ENCODE assay signal across 12 cellular contexts in the genomic region with DNA sequence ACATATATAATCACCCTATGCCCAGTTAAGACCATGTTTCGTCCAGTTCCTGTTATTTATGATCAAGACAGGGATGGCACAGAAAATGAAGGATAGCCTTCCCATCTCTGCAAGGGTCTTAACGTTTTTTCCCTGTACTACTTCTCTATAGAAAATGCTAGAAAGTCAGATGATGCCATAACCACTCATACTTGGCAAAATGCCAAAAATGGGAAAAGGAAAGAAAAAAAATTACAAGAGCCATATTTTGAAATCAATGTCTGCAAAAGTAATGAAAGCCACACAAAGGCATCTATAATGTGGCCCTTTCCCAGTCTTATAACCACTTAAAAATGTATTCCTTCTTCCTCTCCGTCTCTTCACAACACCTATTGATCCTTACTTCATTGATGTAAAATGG. TPM values are rescaled to one million over a fixed set of nuclear protein-coding genes. Genes with fewer than 3 reads are reported as not detected.
DNase-seq lines count a peak whose midpoint lies in the region; ATAC-seq and TF ChIP-seq lines count a peak whose summit lies in the region.
"Had no signal": no experiment of that assay in that cellular context is flagged by ENCODE, and none has a peak within 500 bp of the region (broad histone marks: within the 10 kb centered on the region; RNA-seq: fewer than 3 reads in every experiment).

No MANE protein-coding gene starts in this region.

- POLR2A ChIA-PET in RWPE1 (lab: Yijun Ruan, JAX; ENCODE audit: low non-redundant PET), result no interaction called here

- peaks cover 27% of the 10 kb centered on the region for H3K4me1 Mint-ChIP-seq in activated T-cell treated with anti-CD3 and anti-CD28 coated beads, Interleukin-2, amount 50 U/mL, for 4 hours (ENCODE audit: low read depth)
- H3K4me1 Mint-ChIP-seq in stimulated activated naive B cell treated with anti-CD40 and anti-IgM and Interleukin-4, amounts not matched to agents 10 μg/mL and 1 μg/mL and 100 μg/mL, for 72 hours, result peaks cover 25 to 51% of the 10 kb centered on the region in 2 donors

- CTCF ChIA-PET in RWPE1 (lab: Yijun Ruan, JAX), result interaction anchor here (0.6 to 1.3 kb wide), 2 partner anchors 37 to 49 kb away, joined by 4 to 5 read pairs; no protein-coding TSS in a partner anchor

- DNase-seq in activated T-cell treated with anti-CD3 and anti-CD28 coated beads, Interleukin-2, amount 50 U/mL, for 4 hours, result no peak
- no peak for DNase-seq in activated T-cell treated with anti-CD3 and anti-CD28 coated beads, Interleukin-2, amount 50 U/mL, for 1 hour
- DNase-seq in RWPE1 (ENCODE audit: low spot score) (peak; percentile 33), dermis blood vessel endothelial cell (peak; percentile 56)
- DNase-seq in stimulated activated naive B cell treated with anti-CD40 and anti-IgM and Interleukin-4, amounts not matched to agents 10 μg/mL and 1 μg/mL and 100 μg/mL, for 72 hours, result no peak
- no peak for DNase-seq in activated effector memory CD4-positive, alpha-beta T cell treated with Interleukin-2 at 50 U/mL for 16 hours
- DNase-seq: activated gamma-delta T cell treated with Interleukin-2 at 50 U/mL for 16 hours, DMS153, esophagus squamous epithelium, SIG-M5 had no signal

- no peaks in the 10 kb centered on the region for H3K27me3 Mint-ChIP-seq in activated T-cell treated with anti-CD3 and anti-CD28 coated beads, Interleukin-2, amount 50 U/mL, for 4 hours (ENCODE audit: low read depth)
- H3K27me3 Mint-ChIP-seq in stimulated activated naive B cell treated with anti-CD40 and anti-IgM and Interleukin-4, amounts not matched to agents 10 μg/mL and 1 μg/mL and 100 μg/mL, for 72 hours, result no peaks in the 10 kb centered on the region

- peak overlapping the region; percentile 79 for H3K27ac Mint-ChIP-seq in stimulated activated naive B cell treated with anti-CD40 and anti-IgM and Interleukin-4, amounts not matched to agents 10 μg/mL and 1 μg/mL and 100 μg/mL, for 72 hours

- H3K36me3 Mint-ChIP-seq in activated T-cell treated with anti-CD3 and anti-CD28 coated beads, Interleukin-2, amount 50 U/mL, for 4 hours (ENCODE audit: insufficient read depth), result peaks cover under 1% of the 10 kb centered on the region
- H3K36me3 Mint-ChIP-seq in stimulated activated naive B cell treated with anti-CD40 and anti-IgM and Interleukin-4, amounts not matched to agents 10 μg/mL and 1 μg/mL and 100 μg/mL, for 72 hours, result peaks cover 8 to 9% of the 10 kb centered on the region in 2 donors

- no peak for ATAC-seq in activated T-cell treated with anti-CD3 and anti-CD28 coated beads, Interleukin-2, amount 50 U/mL, for 4 hours
- ATAC-seq in stimulated activated naive B cell treated with anti-CD40 and anti-IgM and Interleukin-4, amounts not matched to agents 10 μg/mL and 1 μg/mL and 100 μg/mL, for 72 hours (replicated peaks), result no peak
- ATAC-seq in GM21360 (IDR thresholded peaks at IDR 0.05; ENCODE audit: unreplicated experiment) (no peak), GM18517 (IDR thresholded peaks at IDR 0.05; ENCODE audit: unreplicated experiment) (no peak)

- H3K27ac ChIP-seq in RWPE1, result peak overlapping the region; percentile 97

- H3K9me3 Mint-ChIP-seq in activated T-cell treated with anti-CD3 and anti-CD28 coated beads, Interleukin-2, amount 50 U/mL, for 4 hours, result no peaks in the 10 kb centered on the region
- no peaks in the 10 kb centered on the region for H3K9me3 Mint-ChIP-seq in stimulated activated naive B cell treated with anti-CD40 and anti-IgM and Interleukin-4, amounts not matched to agents 10 μg/mL and 1 μg/mL and 100 μg/mL, for 72 hours

- TF ChIP-seq CTCF in RWPE1 (conservative IDR thresholded peaks at IDR 0.05; ENCODE audit: low read depth), result no peak

- peak overlapping the region; percentile 85 for H3K4me3 Mint-ChIP-seq in activated T-cell treated with anti-CD3 and anti-CD28 coated beads, Interleukin-2, amount 50 U/mL, for 4 hours
- H3K4me3 Mint-ChIP-seq in stimulated activated naive B cell treated with anti-CD40 and anti-IgM and Interleukin-4, amounts not matched to agents 10 μg/mL and 1 μg/mL and 100 μg/mL, for 72 hours, result peak overlapping the region in 1 of 2 donors; percentile 36

RNA-seq across cellular contexts. Expression of gene MYL6B, which starts 1.8 kb away (rescaled TPM):
- total RNA-seq in activated T-cell treated with anti-CD3 and anti-CD28 coated beads, Interleukin-2, amount 50 U/mL, for 4 hours, result 10 to 100 TPM; 30.3 to 34.5 (median 30.8) TPM
- 80.8 and 96.8 TPM in 2 replicates for total RNA-seq in dermis blood vessel endothelial cell

RNA-seq across cellular contexts. Expression of gene MYL6, which starts 7.6 kb away (rescaled TPM):
- total RNA-seq in activated T-cell treated with anti-CD3 and anti-CD28 coated beads, Interleukin-2, amount 50 U/mL, for 4 hours, result 100 to 1,000 TPM; 684 to 725 (median 686) TPM
- total RNA-seq in dermis blood vessel endothelial cell, result 1,647 and 2,863 TPM in 2 replicates

RNA-seq across cellular contexts. Expression of gene ESYT1, which starts 22.5 kb away (rescaled TPM):
- total RNA-seq in activated T-cell treated with anti-CD3 and anti-CD28 coated beads, Interleukin-2, amount 50 U/mL, for 4 hours, result 100 to 1,000 TPM in 2 of 3 donors, 10 to 100 TPM in 1; 95.9 to 113 (median 106) TPM
- 400 and 456 TPM in 2 replicates for total RNA-seq in dermis blood vessel endothelial cell

RNA-seq across cellular contexts. Expression of gene ZC3H10, which starts 32.5 kb away (rescaled TPM):
- 1 to 10 TPM; 7.4 to 8.3 (median 8.2) TPM for total RNA-seq in activated T-cell treated with anti-CD3 and anti-CD28 coated beads, Interleukin-2, amount 50 U/mL, for 4 hours
- 4.7 and 5.6 TPM in 2 replicates for total RNA-seq in dermis blood vessel endothelial cell

RNA-seq across cellular contexts. Expression of gene RPL41, which starts 34.1 kb away (rescaled TPM):
- 1,000 to 10,000 TPM; 3,827 to 4,080 (median 3,837) TPM for total RNA-seq in activated T-cell treated with anti-CD3 and anti-CD28 coated beads, Interleukin-2, amount 50 U/mL, for 4 hours
- 2,567 and 3,056 TPM in 2 replicates for total RNA-seq in dermis blood vessel endothelial cell

Comparison
In these comparisons a context has a peak if more than half of its experiments do, and no peak if none do; other contexts are left out.
1. DNase-seq: peak in RWPE1 (single experiment) and dermis blood vessel endothelial cell (single experiment); none in activated T-cell treated with anti-CD3 and anti-CD28 coated beads, Interleukin-2, amount 50 U/mL, for 4 hours (single experiment), activated T-cell treated with anti-CD3 and anti-CD28 coated beads, Interleukin-2, amount 50 U/mL, for 1 hour (single experiment), stimulated activated naive B cell treated with anti-CD40 and anti-IgM and Interleukin-4, amounts not matched to agents 10 μg/mL and 1 μg/mL and 100 μg/mL, for 72 hours (single experiment) and activated effector memory CD4-positive, alpha-beta T cell treated with Interleukin-2 at 50 U/mL for 16 hours (single experiment).